Comparison of ENCODE assay signal across 8 cellular contexts in the genomic region with DNA sequence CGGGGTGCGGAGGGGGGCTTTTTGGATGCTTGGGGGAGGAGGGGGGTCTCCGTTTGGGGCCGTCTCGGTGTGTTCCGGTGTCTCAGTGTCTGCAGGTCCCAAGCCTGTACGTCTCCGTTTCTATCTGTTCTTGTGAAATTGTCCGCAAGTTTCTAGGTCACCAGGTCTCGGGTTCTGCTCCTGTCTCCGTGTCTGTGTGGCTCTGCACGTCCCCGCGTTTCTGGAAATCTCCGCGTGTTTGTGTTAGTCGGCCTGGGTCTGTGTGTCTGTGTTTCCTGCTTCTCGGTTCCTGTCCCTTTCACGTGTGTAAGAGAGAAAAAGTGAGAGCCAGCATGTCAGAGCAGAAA. TPM values are rescaled to one million over a fixed set of nuclear protein-coding genes. Genes with fewer than 3 reads are reported as not detected.
A peak's percentile ranks its signal among the peaks of the same experiment; 100 is the strongest.
DNase-seq lines count a peak whose midpoint lies in the region; ATAC-seq and TF ChIP-seq lines count a peak whose summit lies in the region.

No MANE protein-coding gene starts in this region.

- H3K27ac ChIP-seq in upper lobe of left lung, result peak overlapping the region; percentile 49 to 83 (median 64)

- no peaks in the 10 kb centered on the region for H3K36me3 ChIP-seq in upper lobe of left lung

- H3K9me3 Mint-ChIP-seq in CD14-positive monocyte, result peaks cover 0 to 15% (median 6%) of the 10 kb centered on the region in 7 donors
- no peaks in the 10 kb centered on the region for H3K9me3 Mint-ChIP-seq in dendritic cell treated with granulocyte-macrophage colony-stimulating factor and Interleukin-4, amounts not matched to agents 40 ng/mL and 50 ng/mL, for 4 days
- H3K9me3 Mint-ChIP-seq in mesothelial cell of epicardium, result no peaks in the 10 kb centered on the region

- TF ChIP-seq CTCF in CD14-positive monocyte (IDR thresholded peaks at IDR 0.05) (no peak), mesothelial cell of epicardium (IDR thresholded peaks at IDR 0.05; ENCODE audit: unreplicated experiment) (no peak), upper lobe of left lung (IDR thresholded peaks at IDR 0.05) (no peak)

- H3K27me3 Mint-ChIP-seq in CD14-positive monocyte (ENCODE audit: low read depth in 3 of 3) (peaks cover 62 to 75% (median 64%) of the 10 kb centered on the region in 3 donors), mesothelial cell of epicardium (ENCODE audit: low read depth) (peaks cover 14% of the 10 kb centered on the region)
- peaks cover 66% of the 10 kb centered on the region for H3K27me3 Mint-ChIP-seq in dendritic cell treated with granulocyte-macrophage colony-stimulating factor and Interleukin-4, amounts not matched to agents 40 ng/mL and 50 ng/mL, for 4 days

- no peak for ATAC-seq in upper lobe of left lung (ENCODE audit: low FRiP score in 2 of 2)
- ATAC-seq in HG02885 (IDR thresholded peaks at IDR 0.05; ENCODE audit: poor library complexity, unreplicated experiment), result no peak

- H3K4me1 Mint-ChIP-seq in CD14-positive monocyte (peaks cover 10% of the 10 kb centered on the region), mesothelial cell of epicardium (peaks cover 29% of the 10 kb centered on the region)
- H3K4me1 Mint-ChIP-seq in dendritic cell treated with granulocyte-macrophage colony-stimulating factor and Interleukin-4, amounts not matched to agents 40 ng/mL and 50 ng/mL, for 4 days (ENCODE audit: low read depth), result peaks cover 14% of the 10 kb centered on the region

- intact Hi-C loops in CD14-positive monocyte (cut with micrococcal nuclease), result loop anchor here (5.0 kb wide), 2 partner anchors 136 to 146 kb away; no protein-coding TSS in a partner anchor
- intact Hi-C loops in dendritic cell treated with granulocyte-macrophage colony-stimulating factor and Interleukin-4, amounts not matched to agents 40 ng/mL and 50 ng/mL, for 4 days (cut with micrococcal nuclease), result no loop called here

- TF ChIP-seq EP300 in upper lobe of left lung (IDR thresholded peaks at IDR 0.05), result no peak

- peaks cover 0 to 29% (median 15%) of the 10 kb centered on the region in 4 donors for H3K27me3 ChIP-seq in upper lobe of left lung

- H3K4me3 Mint-ChIP-seq in CD14-positive monocyte (peak overlapping the region; percentile 75 to 95), mesothelial cell of epicardium (peak overlapping the region; percentile 94)
- H3K4me3 Mint-ChIP-seq in dendritic cell treated with granulocyte-macrophage colony-stimulating factor and Interleukin-4, amounts not matched to agents 40 ng/mL and 50 ng/mL, for 4 days, result peak overlapping the region; percentile 63

- H3K4me3 ChIP-seq in upper lobe of left lung, result peak overlapping the region; percentile 47 to 61 (median 55)

- H3K36me3 Mint-ChIP-seq in CD14-positive monocyte (peaks cover 3 to 9% of the 10 kb centered on the region in 2 donors), mesothelial cell of epicardium (peaks cover 2% of the 10 kb centered on the region)
- H3K36me3 Mint-ChIP-seq in dendritic cell treated with granulocyte-macrophage colony-stimulating factor and Interleukin-4, amounts not matched to agents 40 ng/mL and 50 ng/mL, for 4 days (ENCODE audit: low read depth), result no peaks in the 10 kb centered on the region

- WGBS in upper lobe of left lung, 2 donors, result 0 to 3% methylated on average over 3 to 14 of the region's 19 CpGs

- TF ChIP-seq POLR2A in upper lobe of left lung (IDR thresholded peaks at IDR 0.05), result no peak

- peaks cover 23 to 39% (median 24%) of the 10 kb centered on the region in 4 donors for H3K4me1 ChIP-seq in upper lobe of left lung

- no peaks in the 10 kb centered on the region for H3K9me3 ChIP-seq in upper lobe of left lung

- peak overlapping the region in 2 of 7 donors; percentile 54 to 64 for H3K27ac Mint-ChIP-seq in CD14-positive monocyte
- H3K27ac Mint-ChIP-seq in dendritic cell treated with granulocyte-macrophage colony-stimulating factor and Interleukin-4, amounts not matched to agents 40 ng/mL and 50 ng/mL, for 4 days, result no peak overlapping the region
- peak overlapping the region; percentile 96 for H3K27ac Mint-ChIP-seq in mesothelial cell of epicardium

- DNase-seq in CD14-positive monocyte (ENCODE audit: low spot score), result no peak
- DNase-seq in RKO (ENCODE audit: low spot score), result peak; percentile 61
- DNase-seq in mesothelial cell of epicardium (ENCODE audit: low spot score in 2 of 2, unreplicated experiment in 2 of 2), result no peak
- no peak for DNase-seq in upper lobe of left lung
- no peak for DNase-seq in NCI-H1417 treated with DMSO at 0.1 percent for 48 hours (lab: John Stamatoyannopoulos, UW)
- DNase-seq in NCI-H446 treated with DMSO at 0.1 percent for 48 hours (lab: John Stamatoyannopoulos, UW), result no peak

RNA-seq across cellular contexts. Expression of a gene that starts 0.9 kb away (rescaled TPM):
- not detected for polyA plus RNA-seq in CD14-positive monocyte
- total RNA-seq in mesothelial cell of epicardium, result 126 to 138 TPM (median 129 TPM) in 3 replicates
- total RNA-seq in upper lobe of left lung, result 10 to 100 TPM in 3 of 6 donors, 1 to 10 TPM in 3; 4.0 to 55.5 (median 9.2) TPM

RNA-seq across cellular contexts. Expression of a gene that starts 57.2 kb away (rescaled TPM):
- not detected for polyA plus RNA-seq in CD14-positive monocyte
- total RNA-seq in mesothelial cell of epicardium (3.3 to 5.2 TPM (median 4.7 TPM) in 3 replicates), upper lobe of left lung (10 to 100 TPM in 1 of 6 donors, 1 to 10 TPM in 5; 2.3 to 16.8 (median 4.4) TPM)
